In the genomic region with DNA sequence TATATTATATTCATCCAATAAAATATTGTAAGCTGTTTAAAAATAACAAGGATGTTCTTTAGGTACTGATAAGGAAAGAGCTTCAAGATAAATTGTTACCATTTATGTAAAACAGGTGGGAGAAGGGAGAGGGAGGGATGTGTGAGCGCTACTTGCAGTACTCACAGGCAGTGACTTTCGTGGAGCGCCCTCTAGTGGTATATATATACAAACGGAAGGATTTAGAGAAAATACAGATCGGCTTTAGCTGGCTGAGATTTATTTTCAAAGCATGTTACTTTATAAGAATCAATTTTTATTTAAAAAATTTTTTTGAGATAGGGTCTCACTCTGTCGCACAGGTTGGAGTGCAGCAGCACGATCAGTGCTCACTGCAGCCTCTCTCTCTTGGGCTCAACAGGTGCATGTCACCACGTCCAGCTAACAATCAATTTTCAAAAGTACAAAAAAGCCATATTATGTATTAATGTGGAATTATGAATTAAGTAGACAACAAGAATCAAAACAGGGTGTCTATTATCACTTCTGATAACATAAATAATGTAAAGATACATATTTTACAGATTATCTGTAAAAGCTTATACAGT, we compare ENCODE assay signal across 9 cellular contexts. TPM values are rescaled to one million over a fixed set of nuclear protein-coding genes. Genes with fewer than 3 reads are reported as not detected.
DNase-seq lines count a peak whose midpoint lies in the region; ATAC-seq and TF ChIP-seq lines count a peak whose summit lies in the region.
"Had no signal": no experiment of that assay in that cellular context is flagged by ENCODE, and none has a peak within 500 bp of the region (broad histone marks: within the 10 kb centered on the region; RNA-seq: fewer than 3 reads in every experiment).

No MANE protein-coding gene starts in this region.

- no peak overlapping the region for H3K27ac ChIP-seq in CD8-positive, alpha-beta memory T cell (ENCODE audit: low read depth, low read length)
- no peak overlapping the region for H3K27ac ChIP-seq in gastroesophageal sphincter
- H3K27ac ChIP-seq: skin epidermis had no signal

- peaks cover 0 to 4% (median 3%) of the 10 kb centered on the region in 3 donors for H3K36me3 Mint-ChIP-seq in CD8-positive, alpha-beta memory T cell
- H3K36me3 Mint-ChIP-seq in activated CD4-positive, alpha-beta memory T cell treated with anti-CD3 and anti-CD28 coated beads for 36 hours: no peaks in the 10 kb centered on the region

- H3K27me3 Mint-ChIP-seq in CD8-positive, alpha-beta memory T cell: peaks cover 19 to 24% of the 10 kb centered on the region in 2 donors
- peaks cover 10% of the 10 kb centered on the region for H3K27me3 Mint-ChIP-seq in activated CD4-positive, alpha-beta memory T cell treated with anti-CD3 and anti-CD28 coated beads for 36 hours

- intact Hi-C loops in activated CD4-positive, alpha-beta memory T cell treated with anti-CD3 and anti-CD28 coated beads for 36 hours (cut with micrococcal nuclease): loop anchor here (5.0 kb wide), 1 partner anchor 54 kb away; no protein-coding TSS in a partner anchor

- POLR2A ChIA-PET in CD8-positive, alpha-beta memory T cell (lab: Charles Lee): no interaction called here
- POLR2A ChIA-PET in HEK293T (lab: Yijun Ruan, JAX): interaction anchor here (0.8 to 1.8 kb wide), 3 partner anchors 20 to 25 kb away, joined by 3 to 8 read pairs (median 3); a partner anchor contains a TSS
- POLR2A ChIA-PET in activated CD4-positive, alpha-beta memory T cell treated with anti-CD3 and anti-CD28 coated beads for 36 hours (lab: Charles Lee): no interaction called here

- TF ChIP-seq CTCF in gastroesophageal sphincter (IDR thresholded peaks at IDR 0.05): peak; percentile 49 to 76 (median 72)

- peaks cover 14% of the 10 kb centered on the region for H3K4me1 ChIP-seq in CD8-positive, alpha-beta memory T cell (ENCODE audit: insufficient read depth, low read length)
- H3K4me1 ChIP-seq in gastroesophageal sphincter: peaks cover 3 to 54% (median 13%) of the 10 kb centered on the region in 3 donors

- H3K36me3 ChIP-seq in CD8-positive, alpha-beta memory T cell (ENCODE audit: insufficient read depth, low read length): no peaks in the 10 kb centered on the region
- no peaks in the 10 kb centered on the region for H3K36me3 ChIP-seq in gastroesophageal sphincter

- no peaks in the 10 kb centered on the region for H3K9me3 Mint-ChIP-seq in CD8-positive, alpha-beta memory T cell
- no peaks in the 10 kb centered on the region for H3K9me3 Mint-ChIP-seq in activated CD4-positive, alpha-beta memory T cell treated with anti-CD3 and anti-CD28 coated beads for 36 hours

- no peak for ATAC-seq in gastroesophageal sphincter
- ATAC-seq in activated CD4-positive, CD25-positive, alpha-beta regulatory T cell treated with anti-CD3 and anti-CD28 coated beads, Interleukin-2, amount 50 U/mL, for 24 hours: no peak
- ATAC-seq in HG02571 (IDR thresholded peaks at IDR 0.05; ENCODE audit: unreplicated experiment): no peak

- H3K4me1 Mint-ChIP-seq in CD8-positive, alpha-beta memory T cell: peaks cover 10 to 20% (median 15%) of the 10 kb centered on the region in 3 donors
- H3K4me1 Mint-ChIP-seq in activated CD4-positive, alpha-beta memory T cell treated with anti-CD3 and anti-CD28 coated beads for 36 hours (ENCODE audit: low read depth): peaks cover 6% of the 10 kb centered on the region

- no peak for TF ChIP-seq EP300 in gastroesophageal sphincter (IDR thresholded peaks at IDR 0.05)

- H3K27me3 ChIP-seq in CD8-positive, alpha-beta memory T cell (ENCODE audit: insufficient read depth, low read length, poor library complexity, severe bottlenecking): no peaks in the 10 kb centered on the region
- no peaks in the 10 kb centered on the region for H3K27me3 ChIP-seq in gastroesophageal sphincter

- peak; percentile 18 to 63 (median 51) for DNase-seq in CD8-positive, alpha-beta memory T cell
- peak; percentile 61 for DNase-seq in HEK293T (ENCODE audit: extremely low spot score)
- DNase-seq in NCI-H526 (lab: John Stamatoyannopoulos, UW): peak; percentile 71 to 89
- peak; percentile 43 for DNase-seq in activated CD4-positive, alpha-beta memory T cell treated with anti-CD3 and anti-CD28 coated beads for 36 hours
- DNase-seq in putamen (ENCODE audit: low spot score): peak; percentile 89

- H3K4me3 ChIP-seq in CD8-positive, alpha-beta memory T cell (ENCODE audit: low read length): no peak overlapping the region
- no peak overlapping the region for H3K4me3 ChIP-seq in gastroesophageal sphincter
- H3K4me3 ChIP-seq: skin epidermis had no signal

- 9 to 10% methylated on average over 8 of the region's 8 CpGs for WGBS in gastroesophageal sphincter (ENCODE audit: low coverage in 1 of 2), 2 donors

- H3K27ac Mint-ChIP-seq in CD8-positive, alpha-beta memory T cell: no peak overlapping the region
- no peak overlapping the region for H3K27ac Mint-ChIP-seq in activated CD4-positive, alpha-beta memory T cell treated with anti-CD3 and anti-CD28 coated beads for 36 hours

- TF ChIP-seq POLR2A in gastroesophageal sphincter (IDR thresholded peaks at IDR 0.05): no peak

- H3K9me3 ChIP-seq in CD8-positive, alpha-beta memory T cell (ENCODE audit: low read length): no peaks in the 10 kb centered on the region
- H3K9me3 ChIP-seq in gastroesophageal sphincter: no peaks in the 10 kb centered on the region

- CTCF ChIA-PET in CD8-positive, alpha-beta memory T cell (lab: Charles Lee): interaction anchor here (0.8 to 6.8 kb wide), 29 partner anchors 9 to 811 kb away, joined by 3 to 85 read pairs (median 4); a partner anchor contains a TSS
- CTCF ChIA-PET in HEK293T (lab: Yijun Ruan, JAX): interaction anchor here (0.6 to 6.9 kb wide), 23 partner anchors 9 to 755 kb away, joined by 3 to 118 read pairs (median 4); a partner anchor contains a TSS
- CTCF ChIA-PET in activated CD4-positive, alpha-beta memory T cell treated with anti-CD3 and anti-CD28 coated beads for 36 hours (lab: Charles Lee): interaction anchor here (0.5 to 6.6 kb wide), 57 partner anchors 8 to 816 kb away, joined by 3 to 150 read pairs (median 5); a partner anchor contains a TSS

- no peak overlapping the region for H3K4me3 Mint-ChIP-seq in CD8-positive, alpha-beta memory T cell
- H3K4me3 Mint-ChIP-seq in activated CD4-positive, alpha-beta memory T cell treated with anti-CD3 and anti-CD28 coated beads for 36 hours: no peak overlapping the region

TF ChIP-seq in HEK293T, 16 proteins besides CTCF, POLR2A, EP300 and RAD21:
- TF ChIP-seq ELF4 (IDR thresholded peaks at IDR 0.05) (no peak), TARDBP (IDR thresholded peaks at IDR 0.05) (no peak), FOXA1 (IDR thresholded peaks at IDR 0.05) (no peak), CTBP1 (IDR thresholded peaks at IDR 0.05; ENCODE audit: borderline replicate concordance) (no peak), ARNT (IDR thresholded peaks at IDR 0.05) (no peak), BHLHE40 (IDR thresholded peaks at IDR 0.05; ENCODE audit: borderline replicate concordance) (no peak), FOXM1 (IDR thresholded peaks at IDR 0.05; ENCODE audit: borderline replicate concordance) (no peak), LEF1 (IDR thresholded peaks at IDR 0.05; ENCODE audit: borderline replicate concordance) (no peak), SP1 (IDR thresholded peaks at IDR 0.05) (no peak), ZNF384 (IDR thresholded peaks at IDR 0.05) (no peak), SUZ12 (IDR thresholded peaks at IDR 0.05) (no peak), HDGF (IDR thresholded peaks at IDR 0.05; ENCODE audit: borderline replicate concordance) (no peak)

RNA-seq across cellular contexts. Expression of a gene that starts 3.3 kb away (rescaled TPM):
- total RNA-seq in CD8-positive, alpha-beta memory T cell: not detected
- not detected for polyA plus RNA-seq in CD8-positive, alpha-beta memory T cell
- not detected for total RNA-seq in activated CD4-positive, alpha-beta memory T cell treated with anti-CD3 and anti-CD28 coated beads for 36 hours
- total RNA-seq in gastroesophageal sphincter: not detected

RNA-seq across cellular contexts. Expression of a gene that starts 20.6 kb away (rescaled TPM):
- total RNA-seq in CD8-positive, alpha-beta memory T cell: 1 to 10 TPM; 8.3 to 8.8 TPM
- 0.45 TPM for polyA plus RNA-seq in CD8-positive, alpha-beta memory T cell
- 10 to 100 TPM; 21.1 to 23.5 TPM for total RNA-seq in activated CD4-positive, alpha-beta memory T cell treated with anti-CD3 and anti-CD28 coated beads for 36 hours
- total RNA-seq in gastroesophageal sphincter: 10 to 100 TPM; 17.8 to 90.1 (median 44.8) TPM

RNA-seq across cellular contexts. Expression of a gene that starts 27.4 kb away (rescaled TPM):
- 1 to 10 TPM; 9.0 to 9.2 TPM for total RNA-seq in CD8-positive, alpha-beta memory T cell
- 2.2 TPM for polyA plus RNA-seq in CD8-positive, alpha-beta memory T cell
- not detected for total RNA-seq in activated CD4-positive, alpha-beta memory T cell treated with anti-CD3 and anti-CD28 coated beads for 36 hours
- total RNA-seq in gastroesophageal sphincter: 1 to 10 TPM in 2 of 4 donors, not detected in 2; 4.7 to 6.2 TPM
